In genomic region chr14:72311116-72311515, GRCh38 we compare ENCODE assay signal across 24 cellular contexts.
"Had no signal": no experiment of that assay in that cellular context is flagged by ENCODE, and none has a peak within 500 bp of the region (broad histone marks: within the 10 kb centered on the region; RNA-seq: fewer than 3 reads in every experiment).

No MANE protein-coding gene starts in this region.

- H3K4me3 Mint-ChIP-seq: activated CD8-positive, alpha-beta T cell treated with anti-CD3 and anti-CD28 coated beads for 36 hours; activated naive CD4-positive, alpha-beta T cell treated with anti-CD3 and anti-CD28 coated beads, Interleukin-2, amount 10 ng/mL, durations not matched to agents 7 days and 5 days; activated naive CD8-positive, alpha-beta T cell treated with anti-CD3 and anti-CD28 coated beads for 36 hours; activated T-cell treated with anti-CD3 and anti-CD28 coated beads, Interleukin-2, amount 50 U/mL, for 72 hours; T-helper 1 cell treated with Interleukin-12 subunit alpha and Interleukin-12 subunit beta and Interleukin-4 antibody, amounts not matched to agents 30 μg/mL and 1 μg/mL, for 36 hours had no signal

- H3K4me1 ChIP-seq: breast epithelium had no signal

- H3K36me3 Mint-ChIP-seq: activated naive CD4-positive, alpha-beta T cell treated with anti-CD3 and anti-CD28 coated beads, Interleukin-2, amount 10 ng/mL, durations not matched to agents 7 days and 5 days; activated naive CD8-positive, alpha-beta T cell treated with anti-CD3 and anti-CD28 coated beads for 36 hours had no signal

- FAIRE-seq: K562, RCC 7860 had no signal

- DNase-seq: activated CD4-positive, alpha-beta T cell treated with anti-CD3 and anti-CD28 coated beads for 4 hours; activated CD8-positive, alpha-beta memory T cell treated with anti-CD3 and anti-CD28 coated beads, Interleukin-2, amount 50 U/mL, for 4 hours; activated CD8-positive, alpha-beta T cell treated with anti-CD3 and anti-CD28 coated beads for 36 hours; activated gamma-delta T cell treated with Interleukin-2 at 50 U/mL for 16 hours; activated naive CD4-positive, alpha-beta T cell treated with anti-CD3 and anti-CD28 coated beads, Interleukin-2, amount 10 ng/mL, durations not matched to agents 7 days and 5 days; activated naive CD8-positive, alpha-beta T cell treated with anti-CD3 and anti-CD28 coated beads for 36 hours; activated T-cell treated with anti-CD3 and anti-CD28 coated beads, Interleukin-2, amount 50 U/mL, for 72 hours; Karpas-422; NCI-H1048; NCI-H146; NCI-H187 treated with DMSO at 0.1 percent for 48 hours; NCI-H2081 treated with DMSO at 0.1 percent for 48 hours; NCI-H446; NCI-H524; PC-3; SHP77; SW 1271 had no signal

- H3K27ac Mint-ChIP-seq: activated CD8-positive, alpha-beta T cell treated with anti-CD3 and anti-CD28 coated beads for 36 hours; activated naive CD4-positive, alpha-beta T cell treated with anti-CD3 and anti-CD28 coated beads, Interleukin-2, amount 10 ng/mL, durations not matched to agents 7 days and 5 days; activated naive CD8-positive, alpha-beta T cell treated with anti-CD3 and anti-CD28 coated beads for 36 hours; activated T-cell treated with anti-CD3 and anti-CD28 coated beads, Interleukin-2, amount 50 U/mL, for 72 hours; activated T-helper 2 cell treated with anti-CD3 and anti-CD28 coated beads, Interferon-gamma antibody, Interleukin-2, Interleukin-4, amounts not matched to agents 10 μg/mL and 5 μg/mL and 100 μg/mL, durations not matched to agents 14 hours and 24 hours and 36 hours; T-helper 1 cell treated with Interleukin-12 subunit alpha and Interleukin-12 subunit beta and Interleukin-4 antibody, amounts not matched to agents 30 μg/mL and 1 μg/mL, for 36 hours had no signal

- H3K4me3 ChIP-seq: breast epithelium, K562, SK-N-MC had no signal

- H3K27me3 ChIP-seq: breast epithelium had no signal

- H3K4me1 Mint-ChIP-seq: activated naive CD4-positive, alpha-beta T cell treated with anti-CD3 and anti-CD28 coated beads, Interleukin-2, amount 10 ng/mL, durations not matched to agents 7 days and 5 days had no signal

- H3K9me3 Mint-ChIP-seq: activated CD8-positive, alpha-beta T cell treated with anti-CD3 and anti-CD28 coated beads for 36 hours; activated naive CD8-positive, alpha-beta T cell treated with anti-CD3 and anti-CD28 coated beads for 36 hours had no signal

- H3K27ac ChIP-seq: SK-N-MC had no signal

- ATAC-seq: activated CD4-positive, CD25-positive, alpha-beta regulatory T cell treated with anti-CD3 and anti-CD28 coated beads, Interleukin-2, amount 50 U/mL, for 24 hours; activated CD8-positive, alpha-beta T cell treated with anti-CD3 and anti-CD28 coated beads for 36 hours; activated T-cell treated with anti-CD3 and anti-CD28 coated beads, Interleukin-2, amount 50 U/mL, for 72 hours; K562; PC-3 had no signal

- H3K36me3 ChIP-seq: breast epithelium had no signal
